In genomic region chr9:87909310-87910041, GRCh38 we compare ENCODE assay signal across 12 cellular contexts. TPM values are rescaled to one million over a fixed set of nuclear protein-coding genes. Genes with fewer than 3 reads are reported as not detected.
DNase-seq lines count a peak whose midpoint lies in the region; ATAC-seq and TF ChIP-seq lines count a peak whose summit lies in the region.
"Had no signal": no experiment of that assay in that cellular context is flagged by ENCODE, and none has a peak within 500 bp of the region (broad histone marks: within the 10 kb centered on the region; RNA-seq: fewer than 3 reads in every experiment).

No MANE protein-coding gene starts in this region.

- DNase-seq in Daoy (ENCODE audit: low read depth) (peak; percentile 91), NCI-H1092 (lab: John Stamatoyannopoulos, UW) (peak; percentile 68), activated B cell treated with CpG ODN at 0.5 μM for 24 hours (no peak), naive B cell (no peak), NK-92 (lab: John Stamatoyannopoulos, UW; ENCODE audit: unreplicated experiment) (no peak), COLO829 (ENCODE audit: low spot score) (no peak), middle frontal gyrus (ENCODE audit: extremely low spot score, low spot score) (no peak), CD1c-positive myeloid dendritic cell (ENCODE audit: extremely low spot score) (no peak)
- DNase-seq: activated T-cell treated with anti-CD3 and anti-CD28 coated beads, Interleukin-2, amount 50 U/mL, for 4 hours; tibial artery had no signal

- intact Hi-C loops in activated B cell treated with CpG ODN at 0.5 μM for 24 hours (cut with micrococcal nuclease), result no loop called here

- H3K36me3 Mint-ChIP-seq in activated B cell treated with CpG ODN at 0.5 μM for 24 hours (ENCODE audit: low read depth) (no peaks in the 10 kb centered on the region), naive B cell (no peaks in the 10 kb centered on the region)

- H3K4me1 Mint-ChIP-seq in activated B cell treated with CpG ODN at 0.5 μM for 24 hours (no peaks in the 10 kb centered on the region), naive B cell (no peaks in the 10 kb centered on the region)

- peak; percentile 49 for ATAC-seq in activated B cell treated with CpG ODN at 0.5 μM for 24 hours (ENCODE audit: low read depth)
- ATAC-seq in naive B cell (ENCODE audit: low read depth in 2 of 2), result peak; percentile 49 to 58

- H3K27me3 Mint-ChIP-seq in activated B cell treated with CpG ODN at 0.5 μM for 24 hours, result no peaks in the 10 kb centered on the region
- peaks cover 0 to 13% (median 7%) of the 10 kb centered on the region in 3 donors for H3K27me3 Mint-ChIP-seq in naive B cell

- CTCF ChIA-PET in activated B cell treated with CpG ODN at 0.5 μM for 24 hours (lab: Charles Lee), result no interaction called here

- TF ChIP-seq CTCF in activated B cell treated with CpG ODN at 0.5 μM for 24 hours (IDR thresholded peaks at IDR 0.05), result no peak

- peaks cover 7% of the 10 kb centered on the region for H3K9me3 Mint-ChIP-seq in activated B cell treated with CpG ODN at 0.5 μM for 24 hours
- H3K9me3 Mint-ChIP-seq in naive B cell, result peaks cover 8 to 13% (median 10%) of the 10 kb centered on the region in 7 donors

- H3K27ac Mint-ChIP-seq in activated B cell treated with CpG ODN at 0.5 μM for 24 hours, result no peak overlapping the region
- H3K27ac Mint-ChIP-seq in naive B cell, result no peak overlapping the region

- POLR2A ChIA-PET in activated B cell treated with CpG ODN at 0.5 μM for 24 hours (lab: Charles Lee), result no interaction called here

- H3K4me3 Mint-ChIP-seq in activated B cell treated with CpG ODN at 0.5 μM for 24 hours (no peak overlapping the region), naive B cell (no peak overlapping the region)
- H3K4me3 Mint-ChIP-seq: activated T-cell treated with anti-CD3 and anti-CD28 coated beads, Interleukin-2, amount 50 U/mL, for 4 hours had no signal

RNA-seq across cellular contexts. Expression of gene SPATA31C1, which starts 8.3 kb away (rescaled TPM):
- not detected in 2 replicates for total RNA-seq in Daoy (2014; rRNA removed; shearing (Covaris generic))
- total RNA-seq in activated B cell treated with CpG ODN at 0.5 μM for 24 hours, result not detected in 2 replicates
- polyA plus RNA-seq in naive B cell (ENCODE audit: low read depth in 6 of 6), result not detected
- total RNA-seq: activated T-cell treated with anti-CD3 and anti-CD28 coated beads, Interleukin-2, amount 50 U/mL, for 4 hours; breast epithelium; kidney epithelial cell had no signal

RNA-seq across cellular contexts. Expression of gene SPATA31E1, which starts 26.8 kb away (rescaled TPM):
- total RNA-seq in Daoy (2014; rRNA removed; shearing (Covaris generic)), result not detected in 2 replicates
- total RNA-seq in activated B cell treated with CpG ODN at 0.5 μM for 24 hours, result not detected in 2 replicates
- polyA plus RNA-seq in naive B cell (ENCODE audit: low read depth in 6 of 6), result not detected
- total RNA-seq: activated T-cell treated with anti-CD3 and anti-CD28 coated beads, Interleukin-2, amount 50 U/mL, for 4 hours; breast epithelium; kidney epithelial cell had no signal

Comparison
In these comparisons a context has a peak if more than half of its experiments do, and no peak if none do; other contexts are left out.
1. DNase-seq: peak in Daoy (single experiment) and NCI-H1092 (single experiment); none in activated B cell treated with CpG ODN at 0.5 μM for 24 hours (single experiment), naive B cell (single experiment), NK-92 (single experiment), COLO829 (single experiment), middle frontal gyrus (single experiment) and CD1c-positive myeloid dendritic cell (single experiment).